20 cellular contexts compared by ENCODE assay signal in the genomic region with DNA sequence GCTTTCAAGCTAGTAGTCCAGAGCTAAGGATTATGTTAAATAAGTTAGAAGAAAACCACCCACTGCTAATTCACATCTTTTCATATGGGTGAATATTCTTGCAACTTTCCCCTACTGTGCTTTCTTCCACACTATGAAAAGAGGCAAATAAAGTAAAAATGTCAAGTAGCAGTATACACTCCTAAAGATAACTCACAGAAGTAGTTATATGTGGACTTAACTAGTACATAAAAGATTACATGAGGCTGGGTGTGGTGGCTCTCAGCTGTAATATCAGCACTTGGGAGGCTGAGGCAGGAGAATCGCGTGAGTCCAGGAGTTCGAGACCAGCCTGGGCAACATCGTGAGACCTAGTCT.
"Had no signal": no experiment of that assay in that cellular context is flagged by ENCODE, and none has a peak within 500 bp of the region (broad histone marks: within the 10 kb centered on the region; RNA-seq: fewer than 3 reads in every experiment).

No MANE protein-coding gene starts in this region.

- ATAC-seq: activated CD8-positive, alpha-beta memory T cell treated with anti-CD3 and anti-CD28 coated beads, Interleukin-2, amount 10 ng/mL, durations not matched to agents 7 days and 5 days; gastroesophageal sphincter; left colon; psoas muscle; right lobe of liver had no signal

- DNase-seq: activated CD4-positive, alpha-beta memory T cell treated with anti-CD3 and anti-CD28 coated beads for 36 hours; activated CD8-positive, alpha-beta memory T cell treated with anti-CD3 and anti-CD28 coated beads, Interleukin-2, amount 10 ng/mL, durations not matched to agents 7 days and 5 days; activated T-cell treated with anti-CD3 and anti-CD28 coated beads, Interleukin-2, amount 50 U/mL, for 1 hour; caudate nucleus; left colon; midbrain; psoas muscle; right lobe of liver; stimulated activated CD4-positive, alpha-beta T cell treated with anti-CD3 and anti-CD28 coated beads, Interleukin-4, amount 100 ng/mL, for 4 hours; stimulated activated CD8-positive, alpha-beta memory T cell treated with anti-CD3 and anti-CD28 coated beads, Interleukin-4, amount 100 ng/mL, for 48 hours had no signal

- FAIRE-seq: colon, endometrium had no signal

- H3K27me3 ChIP-seq: gastroesophageal sphincter, neural progenitor cell, right lobe of liver, suprapubic skin had no signal

- H3K27ac Mint-ChIP-seq: activated CD4-positive, alpha-beta memory T cell treated with anti-CD3 and anti-CD28 coated beads for 36 hours; activated CD8-positive, alpha-beta memory T cell treated with anti-CD3 and anti-CD28 coated beads, Interleukin-2, amount 10 ng/mL, durations not matched to agents 7 days and 5 days; activated naive CD4-positive, alpha-beta T cell treated with anti-CD3 and anti-CD28 coated beads, Interleukin-2, amount 50 U/mL, for 24 hours; neural progenitor cell; stimulated activated naive CD8-positive, alpha-beta T cell treated with anti-CD3 and anti-CD28 coated beads, Interleukin-15, Interleukin-2, amounts not matched to agents 100 ng/mL and 50 ng/mL, for 24 hours; type B pancreatic cell had no signal

- H3K9me3 ChIP-seq: right lobe of liver had no signal

- H3K36me3 ChIP-seq: gastroesophageal sphincter, right lobe of liver had no signal

- H3K27me3 Mint-ChIP-seq: activated CD4-positive, alpha-beta memory T cell treated with anti-CD3 and anti-CD28 coated beads for 36 hours; activated CD8-positive, alpha-beta memory T cell treated with anti-CD3 and anti-CD28 coated beads, Interleukin-2, amount 10 ng/mL, durations not matched to agents 7 days and 5 days; activated naive CD4-positive, alpha-beta T cell treated with anti-CD3 and anti-CD28 coated beads, Interleukin-2, amount 50 U/mL, for 24 hours; stimulated activated naive CD8-positive, alpha-beta T cell treated with anti-CD3 and anti-CD28 coated beads, Interleukin-15, Interleukin-2, amounts not matched to agents 100 ng/mL and 50 ng/mL, for 24 hours; type B pancreatic cell had no signal

- H3K4me3 Mint-ChIP-seq: activated CD4-positive, alpha-beta memory T cell treated with anti-CD3 and anti-CD28 coated beads for 36 hours; activated CD8-positive, alpha-beta memory T cell treated with anti-CD3 and anti-CD28 coated beads, Interleukin-2, amount 10 ng/mL, durations not matched to agents 7 days and 5 days; activated naive CD4-positive, alpha-beta T cell treated with anti-CD3 and anti-CD28 coated beads, Interleukin-2, amount 50 U/mL, for 24 hours; neural progenitor cell; stimulated activated naive CD8-positive, alpha-beta T cell treated with anti-CD3 and anti-CD28 coated beads, Interleukin-15, Interleukin-2, amounts not matched to agents 100 ng/mL and 50 ng/mL, for 24 hours; type B pancreatic cell had no signal

- H3K4me1 ChIP-seq: gastroesophageal sphincter, psoas muscle, right lobe of liver, suprapubic skin had no signal

- H3K27ac ChIP-seq: gastroesophageal sphincter, neural progenitor cell, psoas muscle, right lobe of liver, suprapubic skin had no signal

- H3K4me3 ChIP-seq: gastroesophageal sphincter, lung, neural progenitor cell, psoas muscle, right lobe of liver, smooth muscle cell, suprapubic skin had no signal
